Comparison of ENCODE assay signal across 1 cellular context in the genomic region with DNA sequence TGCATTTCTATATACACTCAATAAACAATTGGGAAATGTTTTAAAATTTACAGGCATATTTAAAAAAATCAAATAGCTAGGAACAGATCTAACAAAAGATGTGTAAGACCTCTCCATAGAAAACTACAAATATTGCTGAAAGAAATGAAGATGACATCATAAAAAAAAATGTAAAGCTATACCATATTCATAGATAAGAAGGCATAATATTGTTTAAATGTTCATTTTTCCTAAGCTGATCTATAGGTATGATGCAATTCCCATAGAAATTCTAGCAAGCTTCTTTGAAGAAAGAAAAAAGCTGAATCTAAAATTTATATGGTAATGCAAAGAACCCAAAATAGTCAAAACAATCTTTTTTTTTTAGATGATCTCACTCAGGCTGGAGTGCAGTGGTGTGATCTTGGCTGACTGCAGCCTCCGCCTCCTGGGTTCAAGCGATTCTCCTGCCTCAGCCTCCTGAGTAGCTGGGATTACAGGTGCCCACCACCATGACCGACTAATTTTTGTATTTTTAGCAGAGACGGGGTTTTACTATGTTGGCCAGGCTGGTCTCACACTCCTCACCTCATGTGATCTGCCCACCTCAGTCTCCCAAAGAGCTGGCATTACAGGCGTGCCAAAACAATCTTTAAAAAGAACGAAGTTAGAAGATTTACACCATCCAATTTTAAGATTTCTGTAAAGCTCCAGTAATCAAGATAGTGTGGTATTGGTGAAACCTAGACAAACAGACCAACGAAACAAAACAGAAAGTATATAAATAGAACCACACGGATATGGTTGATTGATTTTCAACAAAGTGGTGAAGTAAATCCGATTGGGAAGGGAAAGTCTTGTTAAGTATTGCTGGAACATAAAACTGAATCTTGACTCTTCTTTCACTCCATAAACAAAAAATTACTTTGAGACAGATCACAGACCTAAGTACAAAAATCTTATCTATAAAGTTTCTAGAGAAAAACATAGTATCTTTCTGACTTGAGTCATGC.
TF ChIP-seq lines count a peak whose summit lies in the region.

No MANE protein-coding gene starts in this region.

TF ChIP-seq in K562, 482 proteins besides CTCF, POLR2A, EP300 and RAD21 (continued from another document and continues in another):
- TF ChIP-seq ZBTB40 (IDR thresholded peaks at IDR 0.05) (peak; percentile 87), ZBTB40 (CRISPR knock-in tag; IDR thresholded peaks at IDR 0.05) (peak; percentile 67; the same call in 1 of the 2 replicates), NFXL1 (CRISPR knock-in tag; IDR thresholded peaks at IDR 0.05) (peak; percentile 80), MYNN (IDR thresholded peaks at IDR 0.05) (no peak), MYNN (CRISPR knock-in tag; IDR thresholded peaks at IDR 0.05) (no peak), TARDBP (IDR thresholded peaks at IDR 0.05) (no peak), ELF4 (CRISPR knock-in tag; IDR thresholded peaks at IDR 0.05) (no peak), GATAD2A (IDR thresholded peaks at IDR 0.05) (no peak), SMAD2 (IDR thresholded peaks at IDR 0.05; ENCODE audit: low read depth, low read length) (no peak), ZNF583 (CRISPR knock-in tag; IDR thresholded peaks at IDR 0.05) (0 out of 2 replicates have a peak, but pooled peaks have one; percentile 50), ZNF444 (CRISPR knock-in tag; IDR thresholded peaks at IDR 0.05) (no peak), ZFP36 (IDR thresholded peaks at IDR 0.05; ENCODE audit: low read depth, low read length, partially characterized antibody) (no peak), ELF2 (CRISPR knock-in tag; IDR thresholded peaks at IDR 0.05) (no peak), MITF (IDR thresholded peaks at IDR 0.05) (no peak), RBFOX2 (IDR thresholded peaks at IDR 0.05; ENCODE audit: low read depth, low read length) (no peak), BCOR (IDR thresholded peaks at IDR 0.05) (peak; percentile 93), TRIM24 (IDR thresholded peaks at IDR 0.05) (peak; percentile 36 to 83; a peak in 3 of 4 replicates), E2F5 (CRISPR knock-in tag; IDR thresholded peaks at IDR 0.05) (no peak), PHF8 (IDR thresholded peaks at IDR 0.05; ENCODE audit: borderline replicate concordance, low read length) (no peak), STAG1 (CRISPR knock-in tag; IDR thresholded peaks at IDR 0.05; ENCODE audit: borderline replicate concordance) (no peak), RBM25 (IDR thresholded peaks at IDR 0.05; ENCODE audit: low read depth, low read length, severe bottlenecking) (peak; percentile 32), ZNF197 (CRISPR knock-in tag; IDR thresholded peaks at IDR 0.05; ENCODE audit: low read depth) (no peak), EP400 (IDR thresholded peaks at IDR 0.05) (no peak), HLTF (IDR thresholded peaks at IDR 0.05) (no peak), HES1 (IDR thresholded peaks at IDR 0.05; ENCODE audit: low read depth) (no peak), HMBOX1 (IDR thresholded peaks at IDR 0.05) (no peak), NBN (IDR thresholded peaks at IDR 0.05; ENCODE audit: low read depth) (no peak), TEAD2 (tag; IDR thresholded peaks at IDR 0.05) (no peak), HIVEP1 (CRISPR knock-in tag; IDR thresholded peaks at IDR 0.05) (no peak), MCM3 (IDR thresholded peaks at IDR 0.05) (no peak), MLLT1 (IDR thresholded peaks at IDR 0.05) (peak in 1 of 2 experiments; percentile 36; a peak in 1 of 4 replicates), ARID3A (IDR thresholded peaks at IDR 0.05; ENCODE audit: borderline replicate concordance, low read depth, low read length) (no peak), CXXC5 (CRISPR knock-in tag; IDR thresholded peaks at IDR 0.05) (peak; percentile 46; the same call in 1 of the 2 replicates), ZNF347 (CRISPR knock-in tag; IDR thresholded peaks at IDR 0.05; ENCODE audit: low read depth) (no peak), POLR3A (IDR thresholded peaks at IDR 0.05; ENCODE audit: borderline replicate concordance, extremely low read depth, insufficient read depth, insufficient read length) (no peak), ZNF445 (CRISPR knock-in tag; IDR thresholded peaks at IDR 0.05; ENCODE audit: low read depth) (0 out of 2 replicates have a peak, but pooled peaks have one; percentile 37), RBBP5 (IDR thresholded peaks at IDR 0.05; ENCODE audit: borderline replicate concordance, insufficient read depth, low read length, poor library complexity, severe bottlenecking) (no peak)
- TF ChIP-seq, protein P1, sequence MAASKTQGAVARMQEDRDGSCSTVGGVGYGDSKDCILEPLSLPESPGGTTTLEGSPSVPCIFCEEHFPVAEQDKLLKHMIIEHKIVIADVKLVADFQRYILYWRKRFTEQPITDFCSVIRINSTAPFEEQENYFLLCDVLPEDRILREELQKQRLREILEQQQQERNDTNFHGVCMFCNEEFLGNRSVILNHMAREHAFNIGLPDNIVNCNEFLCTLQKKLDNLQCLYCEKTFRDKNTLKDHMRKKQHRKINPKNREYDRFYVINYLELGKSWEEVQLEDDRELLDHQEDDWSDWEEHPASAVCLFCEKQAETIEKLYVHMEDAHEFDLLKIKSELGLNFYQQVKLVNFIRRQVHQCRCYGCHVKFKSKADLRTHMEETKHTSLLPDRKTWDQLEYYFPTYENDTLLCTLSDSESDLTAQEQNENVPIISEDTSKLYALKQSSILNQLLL (CRISPR knock-in tag; IDR thresholded peaks at IDR 0.05; ENCODE audit: borderline replicate concordance), result no peak
